ENCODE assay signal across 8 cellular contexts in the genomic region with DNA sequence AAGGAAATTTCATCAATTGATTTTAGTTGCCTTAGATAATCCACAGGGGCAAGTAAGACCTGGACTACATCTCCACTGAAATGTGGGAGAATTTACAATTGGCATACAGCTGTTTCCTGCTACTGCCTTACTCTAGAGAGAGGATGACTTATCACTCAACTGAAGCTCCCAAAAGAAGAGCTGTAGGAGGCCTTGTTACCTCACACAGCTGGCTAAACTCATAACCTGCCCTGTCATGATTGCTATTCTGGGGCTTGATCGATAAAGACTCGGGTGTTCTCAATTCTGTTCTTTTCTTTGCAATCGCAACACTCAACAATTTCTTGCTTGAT.
DNase-seq lines count a peak whose midpoint lies in the region; ATAC-seq and TF ChIP-seq lines count a peak whose summit lies in the region.

No MANE protein-coding gene starts in this region.

- H3K9me2 ChIP-seq in Karpas-422 (replicated peaks; ENCODE audit: insufficient read depth, low read length): no peaks in the 10 kb centered on the region

- ATAC-seq in GM18499 (IDR thresholded peaks at IDR 0.05; ENCODE audit: insufficient read depth, unreplicated experiment) (peak; percentile 8), GM21529 (IDR thresholded peaks at IDR 0.05; ENCODE audit: unreplicated experiment) (peak; percentile 18), mucosa of descending colon (peak; percentile 11), foreskin keratinocyte (no peak)

- peak overlapping the region; percentile 76 for H3K9ac ChIP-seq in Karpas-422 (ENCODE audit: low read length)

- no peaks in the 10 kb centered on the region for H3K9me3 ChIP-seq in Karpas-422 (ENCODE audit: low read length)
- no peaks in the 10 kb centered on the region for H3K9me3 ChIP-seq in mucosa of descending colon
- no peaks in the 10 kb centered on the region for H3K9me3 ChIP-seq in stomach

- no peak for TF ChIP-seq EP300 in stomach (IDR thresholded peaks at IDR 0.05)

- no peaks in the 10 kb centered on the region for H4K20me1 ChIP-seq in Karpas-422 (ENCODE audit: insufficient read depth, low read depth, low read length)

- peak overlapping the region; percentile 84 for H3K4me2 ChIP-seq in Karpas-422 (ENCODE audit: low read depth, low read length, poor library complexity, severe bottlenecking)

- H3K4me3 ChIP-seq in Karpas-422 (ENCODE audit: low read length) (peak overlapping the region; percentile 77), mucosa of descending colon (no peak overlapping the region), stomach (peak overlapping the region in 2 of 4 donors; percentile 32)

- 70 to 86% (median 78%) methylated on average over 3 of the region's 3 CpGs for WGBS in stomach, 5 donors

- no peak for TF ChIP-seq POLR2A in stomach (IDR thresholded peaks at IDR 0.05)

- intact Hi-C loops in mucosa of descending colon (cut with DNase I, micrococcal nuclease): no loop called here
- intact Hi-C loops in stomach (cut with DNase I; ENCODE audit: low total_unique reads): no loop called here

- no peak overlapping the region for H3K27ac ChIP-seq in Karpas-422 (ENCODE audit: low read length)
- H3K27ac ChIP-seq in stomach: peak overlapping the region in 2 of 5 donors; percentile 28 to 71
- no peak overlapping the region for H3K27ac ChIP-seq in foreskin keratinocyte

- TF ChIP-seq CTCF in mucosa of descending colon (IDR thresholded peaks at IDR 0.05) (no peak), stomach (IDR thresholded peaks at IDR 0.05) (no peak), foreskin keratinocyte (conservative IDR thresholded peaks at IDR 0.05) (no peak)

- peak overlapping the region; percentile 99 for H2AFZ ChIP-seq in Karpas-422 (ENCODE audit: low read length)

- H3K36me3 ChIP-seq in Karpas-422 (ENCODE audit: insufficient read depth, low read length) (no peaks in the 10 kb centered on the region), mucosa of descending colon (ENCODE audit: low read depth) (no peaks in the 10 kb centered on the region), stomach (no peaks in the 10 kb centered on the region)

- no peaks in the 10 kb centered on the region for H3K79me2 ChIP-seq in Karpas-422 (ENCODE audit: low read length)

- H3K27me3 ChIP-seq in Karpas-422 (ENCODE audit: low read length) (0 out of 2 replicates have a peak, but pooled peaks cover 3% of the 10 kb centered on the region), stomach (no peaks in the 10 kb centered on the region), foreskin keratinocyte (no peaks in the 10 kb centered on the region)

- peaks cover 16% of the 10 kb centered on the region for H3K4me1 ChIP-seq in Karpas-422 (ENCODE audit: low read length)
- H3K4me1 ChIP-seq in mucosa of descending colon (ENCODE audit: low read depth): no peaks in the 10 kb centered on the region
- H3K4me1 ChIP-seq in stomach: no peaks in the 10 kb centered on the region
- no peaks in the 10 kb centered on the region for H3K4me1 ChIP-seq in foreskin keratinocyte

- DNase-seq in Karpas-422 (peak; percentile 40), mucosa of descending colon (no peak), mesenteric fat pad (ENCODE audit: low spot score) (no peak), kidney tubule cell (ENCODE audit: low spot score) (no peak), stomach (no peak), foreskin keratinocyte (no peak)
